In the genomic region with DNA sequence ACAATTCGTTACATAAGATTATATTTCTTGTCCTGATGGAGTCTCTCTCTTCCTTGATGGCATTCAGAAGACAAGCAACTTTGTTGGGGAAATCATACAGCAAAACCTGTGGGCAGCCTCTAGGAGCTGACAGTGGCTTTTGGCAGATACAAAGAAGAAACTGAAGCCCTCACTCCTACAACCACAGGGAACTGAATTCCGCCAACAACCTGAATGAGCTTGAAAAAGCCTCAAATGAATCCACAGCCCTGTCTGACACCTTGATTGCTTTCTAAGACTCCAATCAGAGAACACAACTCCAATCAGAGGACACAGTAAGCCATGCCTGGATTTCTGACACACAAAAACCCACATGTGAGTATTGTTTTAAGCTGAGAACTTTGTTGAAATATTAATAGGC, we compare ENCODE assay signal across 25 cellular contexts.
"Had no signal": no experiment of that assay in that cellular context is flagged by ENCODE, and none has a peak within 500 bp of the region (broad histone marks: within the 10 kb centered on the region; RNA-seq: fewer than 3 reads in every experiment).

No MANE protein-coding gene starts in this region.

- H3K9me3 ChIP-seq: gastrocnemius medialis, prostate gland, thoracic aorta, upper lobe of left lung had no signal

- H3K9me3 Mint-ChIP-seq: nephron had no signal

- H3K4me1 ChIP-seq: gastrocnemius medialis, left lung, prostate gland, sigmoid colon, spleen, tibial nerve, upper lobe of left lung had no signal

- H3K27ac Mint-ChIP-seq: naive thymus-derived CD4-positive, alpha-beta T cell; nephron; stimulated activated memory B cell treated with anti-CD40 and anti-IgM and Interleukin-4, amounts not matched to agents 10 μg/mL and 1 μg/mL and 100 μg/mL, for 72 hours had no signal

- H3K4me1 Mint-ChIP-seq: naive thymus-derived CD4-positive, alpha-beta T cell; stimulated activated memory B cell treated with anti-CD40 and anti-IgM and Interleukin-4, amounts not matched to agents 10 μg/mL and 1 μg/mL and 100 μg/mL, for 72 hours had no signal

- H3K4me3 Mint-ChIP-seq: naive thymus-derived CD4-positive, alpha-beta T cell; nephron; stimulated activated memory B cell treated with anti-CD40 and anti-IgM and Interleukin-4, amounts not matched to agents 10 μg/mL and 1 μg/mL and 100 μg/mL, for 72 hours had no signal

- H3K36me3 Mint-ChIP-seq: naive thymus-derived CD4-positive, alpha-beta T cell; stimulated activated memory B cell treated with anti-CD40 and anti-IgM and Interleukin-4, amounts not matched to agents 10 μg/mL and 1 μg/mL and 100 μg/mL, for 72 hours had no signal

- ATAC-seq: esophagus mucosa; gastrocnemius medialis; left cardiac atrium; left lung; naive thymus-derived CD4-positive, alpha-beta T cell; right cardiac atrium; stimulated activated memory B cell treated with anti-CD40 and anti-IgM and Interleukin-4, amounts not matched to agents 10 μg/mL and 1 μg/mL and 100 μg/mL, for 72 hours; stimulated activated naive CD8-positive, alpha-beta T cell treated with anti-CD3 and anti-CD28 coated beads, Interleukin-15, Interleukin-2, amounts not matched to agents 100 U/mL and 50 U/mL, for 24 hours had no signal

- DNase-seq: dorsolateral prefrontal cortex; effector CD4-positive, alpha-beta T cell; gastrocnemius medialis; head of caudate nucleus; left cardiac atrium; left lung; mesenchymal stem cell; midbrain; naive thymus-derived CD4-positive, alpha-beta T cell; nucleus accumbens; right cardiac atrium; sigmoid colon; spleen; stimulated activated CD4-positive, alpha-beta T cell treated with anti-CD3 and anti-CD28 coated beads, Interleukin-4, amount 100 ng/mL, for 4 hours; stimulated activated naive CD8-positive, alpha-beta T cell treated with anti-CD3 and anti-CD28 coated beads, Interleukin-15, Interleukin-2, amounts not matched to agents 100 U/mL and 50 U/mL, for 24 hours; substantia nigra; upper lobe of left lung had no signal

- H3K4me3 ChIP-seq: dorsolateral prefrontal cortex, gastrocnemius medialis, left lung, prostate gland, sigmoid colon, skin epidermis, spleen, thoracic aorta, tibial nerve, upper lobe of left lung had no signal

- H3K27me3 Mint-ChIP-seq: naive thymus-derived CD4-positive, alpha-beta T cell; stimulated activated memory B cell treated with anti-CD40 and anti-IgM and Interleukin-4, amounts not matched to agents 10 μg/mL and 1 μg/mL and 100 μg/mL, for 72 hours had no signal

- H3K36me3 ChIP-seq: gastrocnemius medialis, left lung, prostate gland, sigmoid colon, spleen, thoracic aorta, tibial nerve, upper lobe of left lung had no signal

- H3K27me3 ChIP-seq: dorsolateral prefrontal cortex, gastrocnemius medialis, left lung, sigmoid colon, spleen, tibial nerve, upper lobe of left lung had no signal

- H3K27ac ChIP-seq: dorsolateral prefrontal cortex, epithelial cell of prostate, gastrocnemius medialis, left lung, prostate gland, sigmoid colon, skin epidermis, spleen, thoracic aorta, tibial nerve, upper lobe of left lung had no signal
